ENCODE assay signal across 8 cellular contexts in genomic region chr20:1390552-1391403, GRCh38. TPM values are rescaled to one million over a fixed set of nuclear protein-coding genes. Genes with fewer than 3 reads are reported as not detected.
DNase-seq lines count a peak whose midpoint lies in the region; ATAC-seq, FAIRE-seq and TF ChIP-seq lines count a peak whose summit lies in the region.

No MANE protein-coding gene starts in this region.

- peaks cover 67% of the 10 kb centered on the region for H3K4me1 Mint-ChIP-seq in activated CD8-positive, alpha-beta memory T cell treated with anti-CD3 and anti-CD28 coated beads, Interleukin-2, amount 10 ng/mL, durations not matched to agents 7 days and 5 days
- H3K4me1 Mint-ChIP-seq in activated naive CD8-positive, alpha-beta T cell (ENCODE audit: low read depth) = peaks cover 69% of the 10 kb centered on the region

- peak overlapping the region; percentile 32 to 87 for H3K27ac ChIP-seq in kidney (ENCODE audit: low read depth in 2 of 2, low read length in 2 of 2)
- peak overlapping the region; percentile 36 to 87 for H3K27ac ChIP-seq in thoracic aorta

- H3K9me3 ChIP-seq in kidney (ENCODE audit: control insufficient read depth in 1 of 2, low read length in 2 of 2) (no peaks in the 10 kb centered on the region), thoracic aorta (no peaks in the 10 kb centered on the region)

- no peak for ATAC-seq in activated CD8-positive, alpha-beta memory T cell treated with anti-CD3 and anti-CD28 coated beads, Interleukin-2, amount 10 ng/mL, durations not matched to agents 7 days and 5 days
- ATAC-seq in thoracic aorta (ENCODE audit: insufficient number of reproducible peaks, low FRiP score, low read depth) (no peak), HG02885 (IDR thresholded peaks at IDR 0.05; ENCODE audit: poor library complexity, unreplicated experiment) (no peak), GM21367 (IDR thresholded peaks at IDR 0.05; ENCODE audit: unreplicated experiment) (no peak)

- peaks cover 7% of the 10 kb centered on the region for H3K27me3 Mint-ChIP-seq in activated CD8-positive, alpha-beta memory T cell treated with anti-CD3 and anti-CD28 coated beads, Interleukin-2, amount 10 ng/mL, durations not matched to agents 7 days and 5 days
- H3K27me3 Mint-ChIP-seq in activated naive CD8-positive, alpha-beta T cell = no peaks in the 10 kb centered on the region

- no peak for FAIRE-seq in kidney (lab: Jason Lieb, UNC)

- H3K36me3 ChIP-seq in kidney (ENCODE audit: control insufficient read depth in 1 of 2, insufficient read depth in 2 of 2, low read length in 2 of 2) = no peaks in the 10 kb centered on the region
- no peaks in the 10 kb centered on the region for H3K36me3 ChIP-seq in thoracic aorta

- H3K27me3 ChIP-seq in thoracic aorta (replicated peaks; ENCODE audit: insufficient read depth) = no peaks in the 10 kb centered on the region

- H3K4me3 ChIP-seq in kidney (ENCODE audit: low read length in 2 of 2) = peak overlapping the region; percentile 83 to 94
- peak overlapping the region; percentile 90 for H3K4me3 ChIP-seq in thoracic aorta

- TF ChIP-seq CTCF in kidney (IDR thresholded peaks at IDR 0.05; ENCODE audit: borderline replicate concordance, extremely low read depth, insufficient read depth) (no peak), thoracic aorta (IDR thresholded peaks at IDR 0.05) (no peak)

- H3K9ac ChIP-seq in kidney (ENCODE audit: low read length in 2 of 2) = peak overlapping the region; percentile 3 to 65

- H3K4me1 ChIP-seq in kidney (ENCODE audit: control insufficient read depth in 1 of 2, insufficient read depth in 1 of 2, low read depth in 1 of 2, low read length in 2 of 2) = peaks cover 23 to 37% of the 10 kb centered on the region in 2 donors
- H3K4me1 ChIP-seq in thoracic aorta (ENCODE audit: control insufficient read depth in 1 of 2, low read depth in 2 of 2) = peaks cover 34 to 39% of the 10 kb centered on the region in 2 donors

- DNase-seq in activated CD8-positive, alpha-beta memory T cell treated with anti-CD3 and anti-CD28 coated beads, Interleukin-2, amount 10 ng/mL, durations not matched to agents 7 days and 5 days = peak; percentile 42
- no peak for DNase-seq in activated CD8-positive, alpha-beta memory T cell treated with anti-CD3 and anti-CD28 coated beads, Interleukin-2, amount 50 U/mL, for 4 hours
- DNase-seq in kidney (no peak), thoracic aorta (ENCODE audit: low spot score) (no peak), NCI-H526 treated with DMSO at 0.1 percent for 48 hours (lab: John Stamatoyannopoulos, UW) (no peak)

- intact Hi-C loops in kidney (cut with DNase I) = no loop called here

- H3K4me3 Mint-ChIP-seq in activated CD8-positive, alpha-beta memory T cell treated with anti-CD3 and anti-CD28 coated beads, Interleukin-2, amount 10 ng/mL, durations not matched to agents 7 days and 5 days = peak overlapping the region; percentile 84
- H3K4me3 Mint-ChIP-seq in activated naive CD8-positive, alpha-beta T cell = peak overlapping the region; percentile 96

- peaks cover 22% of the 10 kb centered on the region for H3K36me3 Mint-ChIP-seq in activated CD8-positive, alpha-beta memory T cell treated with anti-CD3 and anti-CD28 coated beads, Interleukin-2, amount 10 ng/mL, durations not matched to agents 7 days and 5 days
- H3K36me3 Mint-ChIP-seq in activated naive CD8-positive, alpha-beta T cell = no peaks in the 10 kb centered on the region

- CTCF ChIA-PET in activated CD8-positive, alpha-beta memory T cell treated with anti-CD3 and anti-CD28 coated beads, Interleukin-2, amount 10 ng/mL, durations not matched to agents 7 days and 5 days (lab: Charles Lee) = interaction anchor here (1.2 to 6.2 kb wide), 10 partner anchors 11 to 76 kb away, joined by 3 to 24 read pairs (median 6); partner anchors contain the start of gene NSFL1C

- no peaks in the 10 kb centered on the region for H3K9me3 Mint-ChIP-seq in activated CD8-positive, alpha-beta memory T cell treated with anti-CD3 and anti-CD28 coated beads, Interleukin-2, amount 10 ng/mL, durations not matched to agents 7 days and 5 days (ENCODE audit: low read depth)
- H3K9me3 Mint-ChIP-seq in activated naive CD8-positive, alpha-beta T cell (ENCODE audit: low read depth) = no peaks in the 10 kb centered on the region

- peak overlapping the region; percentile 70 for H3K27ac Mint-ChIP-seq in activated CD8-positive, alpha-beta memory T cell treated with anti-CD3 and anti-CD28 coated beads, Interleukin-2, amount 10 ng/mL, durations not matched to agents 7 days and 5 days
- H3K27ac Mint-ChIP-seq in activated naive CD8-positive, alpha-beta T cell = peak overlapping the region; percentile 90

RNA-seq across cellular contexts. Expression of gene FKBP1A, which starts 2.1 kb away (rescaled TPM):
- 100 to 1,000 TPM; 247 to 273 TPM for total RNA-seq in activated CD8-positive, alpha-beta memory T cell treated with anti-CD3 and anti-CD28 coated beads, Interleukin-2, amount 10 ng/mL, durations not matched to agents 7 days and 5 days
- total RNA-seq in kidney (220 TPM), thoracic aorta (100 to 1,000 TPM in 1 of 2 donors, 10 to 100 TPM in 1; 69.9 to 184 TPM)
- 260 TPM for polyA plus RNA-seq in kidney (ENCODE audit: insufficient read depth, low read depth, low replicate concordance)
